ENCODE assay signal across 8 cellular contexts in the genomic region with DNA sequence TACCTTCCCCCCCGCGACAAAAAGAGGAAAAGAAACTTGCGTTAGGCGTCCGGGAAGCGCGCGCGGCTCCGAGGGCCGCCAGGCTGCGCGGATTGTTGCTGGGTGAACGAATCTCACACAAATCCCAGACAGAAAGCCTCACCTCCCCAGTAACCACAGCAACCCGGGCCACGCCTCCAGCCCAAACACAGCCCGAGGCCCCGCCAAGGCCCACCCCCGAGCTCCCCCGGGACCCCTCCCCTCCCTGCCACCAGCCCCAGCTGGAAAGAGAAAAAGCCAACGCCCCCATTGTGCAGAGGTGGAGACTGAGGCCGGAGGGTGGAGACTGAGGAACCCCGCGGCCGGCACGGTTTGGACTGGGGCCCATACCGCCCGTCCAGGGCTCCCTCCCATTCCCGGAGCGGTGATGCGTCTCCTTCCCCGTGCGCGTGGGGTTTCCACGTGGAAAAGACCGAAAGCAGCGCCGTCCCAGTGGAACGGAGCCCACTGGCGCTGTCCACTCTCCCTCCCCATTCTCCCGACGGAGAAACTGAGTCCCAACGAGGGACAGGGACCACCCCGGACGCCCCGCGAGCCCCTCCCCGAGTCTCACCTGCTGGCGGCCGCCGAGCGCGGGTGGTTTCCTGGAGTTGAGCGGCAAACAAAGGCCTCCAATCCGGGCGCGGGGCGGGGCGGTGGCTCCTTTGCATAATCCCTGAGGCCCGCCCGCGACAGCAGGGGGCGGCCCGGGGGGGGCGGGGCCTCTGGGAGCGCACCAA. TPM values are rescaled to one million over a fixed set of nuclear protein-coding genes. Genes with fewer than 3 reads are reported as not detected.
DNase-seq lines count a peak whose midpoint lies in the region; ATAC-seq, FAIRE-seq and TF ChIP-seq lines count a peak whose summit lies in the region.

No MANE protein-coding gene starts in this region.

- peak overlapping the region; percentile 80 to 86 for H3K27ac ChIP-seq in right atrium auricular region

- H3K4me3 ChIP-seq in right atrium auricular region, result peak overlapping the region; percentile 57 to 82

- peak in 1 of 2 donors; percentile 20 for TF ChIP-seq CTCF in right atrium auricular region (IDR thresholded peaks at IDR 0.05)

- no peak; the same call in 1 of the 2 replicates for TF ChIP-seq POLR2A in GM12891 (IDR thresholded peaks at IDR 0.05; ENCODE audit: low read depth, low read length)

- DNase-seq in GM12891 (ENCODE audit: insufficient read length, low spot score), result peak; percentile 97
- peak; percentile 76 for DNase-seq in NCI-H1417 treated with DMSO at 0.1 percent for 48 hours (lab: John Stamatoyannopoulos, UW)
- peak; percentile 90 to 95 (median 94) for DNase-seq in T-helper 1 cell
- peak; percentile 84 for DNase-seq in amniotic stem cell (lab: John Stamatoyannopoulos, UW)
- peak; percentile 97 for DNase-seq in right atrium auricular region (ENCODE audit: low spot score)
- peak; percentile 63 for DNase-seq in pulmonary artery endothelial cell (ENCODE audit: low read depth, low spot score)
- DNase-seq in urothelium cell line (ENCODE audit: low spot score), result peak; percentile 97

- peaks cover 0 to 24% of the 10 kb centered on the region in 2 donors for H3K4me1 ChIP-seq in right atrium auricular region

- H3K36me3 ChIP-seq in right atrium auricular region, result no peaks in the 10 kb centered on the region

- ATAC-seq in HG02759 (IDR thresholded peaks at IDR 0.05; ENCODE audit: unreplicated experiment), result peak; percentile 84

- FAIRE-seq in GM12891 (lab: Jason Lieb, UNC), result peak; percentile 87
- FAIRE-seq in urothelium cell line (lab: Jason Lieb, UNC), result no peak

- no peaks in the 10 kb centered on the region for H3K27me3 ChIP-seq in right atrium auricular region

- no peaks in the 10 kb centered on the region for H3K9me3 ChIP-seq in right atrium auricular region

TF ChIP-seq in GM12891, 5 proteins besides CTCF, POLR2A, EP300 and RAD21:
- TF ChIP-seq SPI1 (IDR thresholded peaks at IDR 0.05; ENCODE audit: low read depth, low read length) (peak; percentile 93), POLR2AphosphoS5 (IDR thresholded peaks at IDR 0.05; ENCODE audit: low read depth, low read length) (0 out of 2 replicates have a peak, but pooled peaks have one; percentile 19), POU2F2 (IDR thresholded peaks at IDR 0.05; ENCODE audit: low read depth, low read length) (peak; percentile 65), TAF1 (IDR thresholded peaks at IDR 0.05; ENCODE audit: low read depth, low read length) (peak; percentile 45; the same call in 1 of the 2 replicates), PAX5 (IDR thresholded peaks at IDR 0.05; ENCODE audit: insufficient read depth, low read length, severe bottlenecking) (peak; percentile 23)
TF ChIP-seq in GM12891: peak in this region for 5.

RNA-seq across cellular contexts. Expression of a gene that starts 10.2 kb away (rescaled TPM):
- polyA plus RNA-seq in GM12891 (2012; ENCODE audit: low read depth, missing spikeins), result 46.5 TPM
- 1 to 10 TPM; 3.1 to 7.8 TPM for total RNA-seq in right atrium auricular region
- 5.4 and 6.1 TPM in 2 replicates for total RNA-seq in pulmonary artery endothelial cell

Comparison
In these comparisons a context has a peak if more than half of its experiments do, and no peak if none do; other contexts are left out.
1. Peak in every context shown above with its lines: DNase-seq, ATAC-seq, H3K4me3 ChIP-seq and H3K27ac ChIP-seq.